In the genomic region with DNA sequence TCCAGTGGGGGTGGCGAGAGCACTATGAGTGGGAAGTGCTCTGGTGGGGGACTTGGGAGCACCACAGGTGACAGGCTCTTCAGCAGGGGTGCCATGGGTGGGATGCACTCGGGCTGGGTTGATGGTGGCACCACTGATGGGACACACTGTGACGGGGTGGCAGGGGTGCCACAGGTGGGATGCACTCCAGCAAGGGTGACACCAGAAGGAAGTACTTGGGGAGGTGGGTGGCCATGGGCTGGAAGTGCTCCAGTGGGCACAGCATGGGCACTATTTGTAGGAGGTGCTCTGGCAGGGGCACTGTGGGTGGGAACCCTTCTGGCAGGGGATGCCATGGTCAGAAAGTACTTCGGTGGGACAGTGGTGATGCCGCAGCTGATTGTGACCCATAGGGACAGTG, we compare ENCODE assay signal across 10 cellular contexts.
"Had no signal": no experiment of that assay in that cellular context is flagged by ENCODE, and none has a peak within 500 bp of the region (broad histone marks: within the 10 kb centered on the region; RNA-seq: fewer than 3 reads in every experiment).

No MANE protein-coding gene starts in this region.

- H3K4me1 ChIP-seq: HAP-1 had no signal

- H3K27ac Mint-ChIP-seq: HFFc6, IgD-negative memory B cell had no signal

- H3K36me3 ChIP-seq: HAP-1 had no signal

- H3K36me3 Mint-ChIP-seq: IgD-negative memory B cell had no signal

- H3K4me1 Mint-ChIP-seq: IgD-negative memory B cell had no signal

- ATAC-seq: HCT116, HepG2 had no signal

- H3K9me3 ChIP-seq: HAP-1 had no signal

- H3K4me3 Mint-ChIP-seq: HFFc6, IgD-negative memory B cell had no signal

- H3K27me3 Mint-ChIP-seq: IgD-negative memory B cell had no signal

- DNase-seq: GM23248, GOT3, H7, HFFc6, KBM-7 had no signal

- H3K27ac ChIP-seq: GM23248, HL-60 had no signal

- H3K4me3 ChIP-seq: GM23248, HAP-1 had no signal

- H3K9ac ChIP-seq: GM23248 had no signal

- FAIRE-seq: HepG2 had no signal
